Comparison of ENCODE assay signal across 12 cellular contexts in the genomic region with DNA sequence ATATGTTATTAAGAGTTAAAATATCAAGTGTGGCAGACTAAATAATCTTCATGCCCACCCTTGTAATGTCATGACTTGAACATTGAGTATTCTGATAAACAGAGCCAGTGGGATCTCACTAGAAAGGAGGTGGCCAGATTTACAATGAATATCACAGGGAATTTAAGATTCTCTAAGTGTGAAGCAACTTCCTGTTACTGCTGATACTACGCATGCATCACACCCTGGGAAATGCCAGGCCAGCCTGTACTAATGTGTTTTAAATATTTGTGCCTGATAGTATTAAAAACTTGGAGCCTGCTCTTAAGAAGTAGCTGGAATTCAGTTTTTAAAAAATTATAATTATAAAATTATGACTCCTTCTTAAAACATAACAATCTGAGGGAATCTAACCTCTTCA.
DNase-seq lines count a peak whose midpoint lies in the region; ATAC-seq and TF ChIP-seq lines count a peak whose summit lies in the region.
"Had no signal": no experiment of that assay in that cellular context is flagged by ENCODE, and none has a peak within 500 bp of the region (broad histone marks: within the 10 kb centered on the region; RNA-seq: fewer than 3 reads in every experiment).

No MANE protein-coding gene starts in this region.

- no peak for TF ChIP-seq CTCF in astrocyte of the cerebellum (IDR thresholded peaks at IDR 0.05; ENCODE audit: low read depth, low read length, missing control alignments)
- TF ChIP-seq CTCF in uterus (IDR thresholded peaks at IDR 0.05), result no peak

- in situ Hi-C loops in astrocyte of the cerebellum (cut with HindIII; ENCODE audit: low sequenced_read_pairs), result no loop called here

- DNase-seq in Right ventricle myocardium inferior (ENCODE audit: missing footprints) (no peak), cardiac septum (ENCODE audit: low spot score) (no peak), astrocyte of the cerebellum (ENCODE audit: low read depth) (peak; percentile 43), right cardiac atrium (peak in 2 of 3 donors; percentile 65 to 87), uterus (peak in 1 of 2 donors; percentile 56)
- DNase-seq in stimulated activated CD4-positive, alpha-beta T cell treated with anti-CD3 and anti-CD28 coated beads, Interleukin-4, amount 100 ng/mL, for 24 hours, result no peak
- DNase-seq in effector CD4-positive, alpha-beta T cell, result no peak
- DNase-seq: activated T-cell treated with anti-CD3 and anti-CD28 coated beads for 4 hours, cerebellar nuclear complex, NCI-H446 had no signal

- H3K4me1 ChIP-seq in right cardiac atrium (ENCODE audit: control insufficient read depth, insufficient read depth, low read length), result peaks cover 2% of the 10 kb centered on the region
- H3K4me1 ChIP-seq in uterus, result peaks cover 0 to 10% of the 10 kb centered on the region in 2 donors

- intact Hi-C loops in Right ventricle myocardium inferior (cut with DNase I), result no loop called here
- intact Hi-C loops in cardiac septum (cut with DNase I), result no loop called here
- intact Hi-C loops in right cardiac atrium (cut with DNase I), result no loop called here
- intact Hi-C loops in uterus (cut with DNase I; ENCODE audit: low total_unique reads), result no loop called here

- no peaks in the 10 kb centered on the region for H3K27me3 ChIP-seq in right cardiac atrium (ENCODE audit: control insufficient read depth, insufficient read depth)
- H3K27me3 ChIP-seq in uterus, result no peaks in the 10 kb centered on the region
- H3K27me3 ChIP-seq: neutrophil had no signal

- 27% methylated on average over 1 of the region's 1 CpG for WGBS in right cardiac atrium

- H3K9me3 ChIP-seq in right cardiac atrium (ENCODE audit: control insufficient read depth, low read length) (no peaks in the 10 kb centered on the region), uterus (no peaks in the 10 kb centered on the region)
- H3K9me3 ChIP-seq: neutrophil had no signal

- peak; percentile 86 for ATAC-seq in Right ventricle myocardium inferior
- ATAC-seq in right cardiac atrium, result peak; percentile 85 to 94
- no peak for ATAC-seq in HG03097 (IDR thresholded peaks at IDR 0.05; ENCODE audit: low FRiP score, unreplicated experiment)

- H3K4me3 ChIP-seq in astrocyte of the cerebellum (ENCODE audit: low read depth, low read length) (no peak overlapping the region), right cardiac atrium (ENCODE audit: low read length) (no peak overlapping the region), uterus (no peak overlapping the region)

- no peak for TF ChIP-seq POLR2A in uterus (IDR thresholded peaks at IDR 0.05)

- no peaks in the 10 kb centered on the region for H3K36me3 ChIP-seq in uterus
- H3K36me3 ChIP-seq: neutrophil had no signal

- H3K27ac ChIP-seq in right cardiac atrium (ENCODE audit: low read length) (no peak overlapping the region), uterus (peak overlapping the region; percentile 81 to 89)
- H3K27ac ChIP-seq: neutrophil had no signal

Comparison
In these comparisons a context has a peak if more than half of its experiments do, and no peak if none do; other contexts are left out.
1. DNase-seq: peak in astrocyte of the cerebellum (single experiment) and right cardiac atrium (2 of 3); none in Right ventricle myocardium inferior (single experiment), cardiac septum (single experiment), stimulated activated CD4-positive, alpha-beta T cell treated with anti-CD3 and anti-CD28 coated beads, Interleukin-4, amount 100 ng/mL, for 24 hours (single experiment) and effector CD4-positive, alpha-beta T cell (single experiment).